In genomic region chr1:160236806-160237205, GRCh38 we compare ENCODE assay signal across 23 cellular contexts. TPM values are rescaled to one million over a fixed set of nuclear protein-coding genes. Genes with fewer than 3 reads are reported as not detected.
A peak's percentile ranks its signal among the peaks of the same experiment; 100 is the strongest.
DNase-seq lines count a peak whose midpoint lies in the region; ATAC-seq, FAIRE-seq and TF ChIP-seq lines count a peak whose summit lies in the region.
"Had no signal": no experiment of that assay in that cellular context is flagged by ENCODE, and none has a peak within 500 bp of the region (broad histone marks: within the 10 kb centered on the region; RNA-seq: fewer than 3 reads in every experiment).

No MANE protein-coding gene starts in this region.

- no peak overlapping the region for H3K4me3 Mint-ChIP-seq in activated CD8-positive, alpha-beta memory T cell treated with anti-CD3 and anti-CD28 coated beads, Interleukin-2, amount 10 ng/mL, durations not matched to agents 7 days and 5 days
- H3K4me3 Mint-ChIP-seq in activated B cell treated with CpG ODN at 0.5 μM for 24 hours = no peak overlapping the region
- no peak overlapping the region for H3K4me3 Mint-ChIP-seq in stimulated activated effector memory CD8-positive, alpha-beta T cell treated with anti-CD3 and anti-CD28 coated beads, Interleukin-12 subunit alpha, Interleukin-12 subunit beta, amount 100 ng/mL, for 72 hours

- H3K27me3 Mint-ChIP-seq in activated CD8-positive, alpha-beta memory T cell treated with anti-CD3 and anti-CD28 coated beads, Interleukin-2, amount 10 ng/mL, durations not matched to agents 7 days and 5 days = no peaks in the 10 kb centered on the region
- no peaks in the 10 kb centered on the region for H3K27me3 Mint-ChIP-seq in activated B cell treated with CpG ODN at 0.5 μM for 24 hours

- no peak for DNase-seq in activated CD8-positive, alpha-beta memory T cell treated with anti-CD3 and anti-CD28 coated beads, Interleukin-2, amount 10 ng/mL, durations not matched to agents 7 days and 5 days
- no peak for DNase-seq in activated CD8-positive, alpha-beta memory T cell treated with anti-CD3 and anti-CD28 coated beads, Interleukin-2, amount 50 U/mL, for 4 hours
- DNase-seq in GM12892 (ENCODE audit: insufficient read length) (no peak), activated B cell treated with CpG ODN at 0.5 μM for 24 hours (no peak), Ammon's horn (ENCODE audit: low spot score) (no peak), NCI-H187 treated with DMSO at 0.1 percent for 48 hours (lab: John Stamatoyannopoulos, UW) (no peak), DMS53 treated with DMSO at 0.1 percent for 48 hours (lab: John Stamatoyannopoulos, UW; ENCODE audit: unreplicated experiment) (no peak)
- DNase-seq in stimulated activated effector memory CD8-positive, alpha-beta T cell treated with anti-CD3 and anti-CD28 coated beads, Interleukin-12 subunit alpha, Interleukin-12 subunit beta, amount 100 ng/mL, for 72 hours (ENCODE audit: low spot score in 2 of 2) = no peak
- DNase-seq: BE2C; DMS79; GOT3; HCEC 1CT; KBM-7; NCI-H1092; NCI-H1436; NCI-H1930; NCI-H510A treated with DMSO at 0.1 percent for 48 hours; NCI-H774; NK-92 treated with Interleukin-12 subunit alpha and Interleukin-12 subunit beta, amount 100 ng/mL, for 24 hours; Peyer's patch; SJCRH30 had no signal

- no peak for TF ChIP-seq POLR2A in GM12892 (IDR thresholded peaks at IDR 0.05; ENCODE audit: low read depth, low read length)

- POLR2A ChIA-PET in activated B cell treated with CpG ODN at 0.5 μM for 24 hours (lab: Charles Lee) = no interaction called here

- peaks cover 35% of the 10 kb centered on the region for H3K36me3 Mint-ChIP-seq in activated CD8-positive, alpha-beta memory T cell treated with anti-CD3 and anti-CD28 coated beads, Interleukin-2, amount 10 ng/mL, durations not matched to agents 7 days and 5 days
- H3K36me3 Mint-ChIP-seq in activated B cell treated with CpG ODN at 0.5 μM for 24 hours (ENCODE audit: low read depth) = peaks cover 81% of the 10 kb centered on the region
- no peaks in the 10 kb centered on the region for H3K36me3 Mint-ChIP-seq in stimulated activated effector memory CD8-positive, alpha-beta T cell treated with anti-CD3 and anti-CD28 coated beads, Interleukin-12 subunit alpha, Interleukin-12 subunit beta, amount 100 ng/mL, for 72 hours

- CTCF ChIA-PET in activated CD8-positive, alpha-beta memory T cell treated with anti-CD3 and anti-CD28 coated beads, Interleukin-2, amount 10 ng/mL, durations not matched to agents 7 days and 5 days (lab: Charles Lee) = interaction anchor here (2.8 to 7.3 kb wide), 2 partner anchors 16 to 46 kb away, joined by 6 to 31 read pairs; partner anchors contain the start of gene CASQ1
- CTCF ChIA-PET in activated B cell treated with CpG ODN at 0.5 μM for 24 hours (lab: Charles Lee) = interaction anchor here (2.1 kb wide), 1 partner anchor 44 kb away, joined by 4 read pairs; no protein-coding TSS in a partner anchor

- H3K9me3 Mint-ChIP-seq in activated CD8-positive, alpha-beta memory T cell treated with anti-CD3 and anti-CD28 coated beads, Interleukin-2, amount 10 ng/mL, durations not matched to agents 7 days and 5 days (ENCODE audit: low read depth) = no peaks in the 10 kb centered on the region
- H3K9me3 Mint-ChIP-seq in activated B cell treated with CpG ODN at 0.5 μM for 24 hours = no peaks in the 10 kb centered on the region
- no peaks in the 10 kb centered on the region for H3K9me3 Mint-ChIP-seq in stimulated activated effector memory CD8-positive, alpha-beta T cell treated with anti-CD3 and anti-CD28 coated beads, Interleukin-12 subunit alpha, Interleukin-12 subunit beta, amount 100 ng/mL, for 72 hours

- FAIRE-seq in GM12892 (lab: Jason Lieb, UNC) = peak; percentile 69
- FAIRE-seq: GM18507 had no signal

- no peak for TF ChIP-seq CTCF in activated B cell treated with CpG ODN at 0.5 μM for 24 hours (IDR thresholded peaks at IDR 0.05)

- intact Hi-C loops in activated B cell treated with CpG ODN at 0.5 μM for 24 hours (cut with micrococcal nuclease) = no loop called here

- peak overlapping the region; percentile 7 for H3K27ac Mint-ChIP-seq in activated CD8-positive, alpha-beta memory T cell treated with anti-CD3 and anti-CD28 coated beads, Interleukin-2, amount 10 ng/mL, durations not matched to agents 7 days and 5 days
- H3K27ac Mint-ChIP-seq in activated B cell treated with CpG ODN at 0.5 μM for 24 hours = peak overlapping the region; percentile 71
- peak overlapping the region; percentile 6 for H3K27ac Mint-ChIP-seq in stimulated activated effector memory CD8-positive, alpha-beta T cell treated with anti-CD3 and anti-CD28 coated beads, Interleukin-12 subunit alpha, Interleukin-12 subunit beta, amount 100 ng/mL, for 72 hours

- ATAC-seq in activated CD8-positive, alpha-beta memory T cell treated with anti-CD3 and anti-CD28 coated beads, Interleukin-2, amount 10 ng/mL, durations not matched to agents 7 days and 5 days = no peak
- peak; percentile 71 for ATAC-seq in activated B cell treated with CpG ODN at 0.5 μM for 24 hours (ENCODE audit: low read depth)
- ATAC-seq in stimulated activated effector memory CD8-positive, alpha-beta T cell treated with anti-CD3 and anti-CD28 coated beads, Interleukin-12 subunit alpha, Interleukin-12 subunit beta, amount 100 ng/mL, for 72 hours = no peak

- peaks cover 2% of the 10 kb centered on the region for H3K4me1 Mint-ChIP-seq in activated CD8-positive, alpha-beta memory T cell treated with anti-CD3 and anti-CD28 coated beads, Interleukin-2, amount 10 ng/mL, durations not matched to agents 7 days and 5 days
- H3K4me1 Mint-ChIP-seq in activated B cell treated with CpG ODN at 0.5 μM for 24 hours = peaks cover 11% of the 10 kb centered on the region
- peaks cover 24% of the 10 kb centered on the region for H3K4me1 Mint-ChIP-seq in stimulated activated effector memory CD8-positive, alpha-beta T cell treated with anti-CD3 and anti-CD28 coated beads, Interleukin-12 subunit alpha, Interleukin-12 subunit beta, amount 100 ng/mL, for 72 hours

RNA-seq across cellular contexts. Expression of gene DCAF8, which starts 25.5 kb away (rescaled TPM):
- total RNA-seq in activated CD8-positive, alpha-beta memory T cell treated with anti-CD3 and anti-CD28 coated beads, Interleukin-2, amount 10 ng/mL, durations not matched to agents 7 days and 5 days = 100 to 1,000 TPM; 115 to 117 TPM
- 74.6 TPM for polyA plus RNA-seq in GM12892 (2012; ENCODE audit: missing spikeins)
- 155 and 172 TPM in 2 replicates for total RNA-seq in activated B cell treated with CpG ODN at 0.5 μM for 24 hours

RNA-seq across cellular contexts. Expression of gene PEA15, which starts 31.6 kb away (rescaled TPM):
- total RNA-seq in activated CD8-positive, alpha-beta memory T cell treated with anti-CD3 and anti-CD28 coated beads, Interleukin-2, amount 10 ng/mL, durations not matched to agents 7 days and 5 days = 10 to 100 TPM; 36.0 to 43.2 TPM
- 61.6 TPM for polyA plus RNA-seq in GM12892 (2012; ENCODE audit: missing spikeins)
- 107 and 111 TPM in 2 replicates for total RNA-seq in activated B cell treated with CpG ODN at 0.5 μM for 24 hours

RNA-seq across cellular contexts. Expression of gene CASQ1, which starts 46.4 kb away (rescaled TPM):
- total RNA-seq in activated CD8-positive, alpha-beta memory T cell treated with anti-CD3 and anti-CD28 coated beads, Interleukin-2, amount 10 ng/mL, durations not matched to agents 7 days and 5 days = under 1 TPM in 1 of 2 experiments, not detected in 1; 0.68 TPM
- 0.74 TPM for polyA plus RNA-seq in GM12892 (2012; ENCODE audit: missing spikeins)
- not detected in 2 replicates for total RNA-seq in activated B cell treated with CpG ODN at 0.5 μM for 24 hours
- total RNA-seq: HT1080 had no signal

RNA-seq across cellular contexts. Expression of gene PEX19, which starts 48.1 kb away (rescaled TPM):
- 10 to 100 TPM; 49.4 to 54.4 TPM for total RNA-seq in activated CD8-positive, alpha-beta memory T cell treated with anti-CD3 and anti-CD28 coated beads, Interleukin-2, amount 10 ng/mL, durations not matched to agents 7 days and 5 days
- polyA plus RNA-seq in GM12892 (2012; ENCODE audit: missing spikeins) = 35.2 TPM
- total RNA-seq in activated B cell treated with CpG ODN at 0.5 μM for 24 hours = 43.7 and 50.3 TPM in 2 replicates

Comparison
In these comparisons a context has a peak if more than half of its experiments do, and no peak if none do; other contexts are left out.
1. H3K27ac Mint-ChIP-seq: peak in every context shown above with its lines; median percentile 71 in activated B cell treated with CpG ODN at 0.5 μM for 24 hours; 7 in activated CD8-positive, alpha-beta memory T cell treated with anti-CD3 and anti-CD28 coated beads, Interleukin-2, amount 10 ng/mL, durations not matched to agents 7 days and 5 days; 6 in stimulated activated effector memory CD8-positive, alpha-beta T cell treated with anti-CD3 and anti-CD28 coated beads, Interleukin-12 subunit alpha, Interleukin-12 subunit beta, amount 100 ng/mL, for 72 hours.